In genomic region chr17:41350381-41350878, GRCh38 we compare ENCODE assay signal across 18 cellular contexts. TPM values are rescaled to one million over a fixed set of nuclear protein-coding genes. Genes with fewer than 3 reads are reported as not detected.
"Had no signal": no experiment of that assay in that cellular context is flagged by ENCODE, and none has a peak within 500 bp of the region (broad histone marks: within the 10 kb centered on the region; RNA-seq: fewer than 3 reads in every experiment).

KRT33A (minus strand) TSS chr17:41350828; CDS start chr17:41350767, 61 bp downstream.

RNA-seq across cellular contexts. Expression of gene KRT33A, which starts in this region (rescaled TPM):
- total RNA-seq: activated naive CD4-positive, alpha-beta T cell treated with anti-CD3 and anti-CD28 coated beads for 36 hours; activated naive CD4-positive, alpha-beta T cell treated with anti-CD3 and anti-CD28 coated beads, Interleukin-2, amount 50 U/mL, for 72 hours; activated naive CD8-positive, alpha-beta T cell treated with anti-CD3 and anti-CD28 coated beads for 36 hours; activated naive CD8-positive, alpha-beta T cell treated with anti-CD3 and anti-CD28 coated beads, Interleukin-2, amount 10 ng/mL, durations not matched to agents 7 days and 5 days; activated T-cell treated with anti-CD3 and anti-CD28 coated beads, Interleukin-2, amount 50 U/mL, for 4 hours; activated T-cell treated with anti-CD3 and anti-CD28 coated beads, Interleukin-2, amount 50 U/mL, for 72 hours; activated T-helper 1 cell treated with anti-CD3 and anti-CD28 coated beads, Interleukin-12 subunit alpha, Interleukin-12 subunit beta, Interleukin-2, Interleukin-4 antibody, amounts not matched to agents 30 ng/mL and 10 ng/mL and 1 ng/mL, durations not matched to agents 14 hours and 24 hours and 36 hours; activated T-helper 17 cell treated with anti-CD3 and anti-CD28 coated beads, Interleukin-2, amount 50 U/mL, for 72 hours; activated T-helper 2 cell treated with anti-CD3 and anti-CD28 coated beads, Interferon-gamma antibody, Interleukin-2, Interleukin-4, amounts not matched to agents 10 μg/mL and 5 μg/mL and 100 μg/mL, durations not matched to agents 14 hours and 24 hours and 36 hours; adrenal gland; ascending aorta; astrocyte; body of pancreas; breast epithelium; bronchial epithelial cell; cardiac muscle cell; cardiac septum had no signal
- polyA plus RNA-seq: adipose tissue, adrenal gland, cardiac muscle cell had no signal
